Comparison of ENCODE assay signal across 23 cellular contexts in the genomic region with DNA sequence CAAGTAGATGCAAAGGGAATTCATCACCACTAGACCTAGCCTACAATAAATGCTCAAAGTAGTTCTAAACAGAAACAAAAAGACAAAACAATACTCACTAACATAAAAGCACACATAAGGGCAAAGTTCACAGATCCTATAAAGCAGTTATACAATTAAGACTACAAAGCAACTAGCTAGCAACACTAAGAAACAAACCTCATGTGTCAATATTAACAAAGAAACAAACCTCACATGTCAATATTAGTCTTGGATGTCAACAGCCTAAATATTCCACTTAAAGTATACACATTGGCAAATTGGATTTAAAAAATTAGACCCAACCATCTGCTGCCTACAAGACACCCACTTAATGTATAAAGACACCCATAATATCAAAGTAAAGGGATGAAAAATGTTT.
"Had no signal": no experiment of that assay in that cellular context is flagged by ENCODE, and none has a peak within 500 bp of the region (broad histone marks: within the 10 kb centered on the region; RNA-seq: fewer than 3 reads in every experiment).

No MANE protein-coding gene starts in this region.

- ATAC-seq: activated T-cell treated with anti-CD3 and anti-CD28 coated beads, Interleukin-2, amount 50 U/mL, for 72 hours; K562; PC-3; T-helper 17 cell had no signal

- H3K4me3 ChIP-seq: adrenal gland, breast epithelium, K562 had no signal

- H3K36me3 ChIP-seq: adrenal gland, breast epithelium had no signal

- DNase-seq: activated CD4-positive, alpha-beta memory T cell treated with anti-CD3 and anti-CD28 coated beads, Interleukin-2, amount 10 ng/mL, durations not matched to agents 7 days and 5 days; activated CD4-positive, alpha-beta T cell treated with anti-CD3 and anti-CD28 coated beads, Interleukin-2, amount 10 ng/mL, durations not matched to agents 7 days and 5 days; activated CD4-positive, CD25-positive, alpha-beta regulatory T cell; activated gamma-delta T cell treated with Interleukin-2 at 50 U/mL for 16 hours; activated naive CD4-positive, alpha-beta T cell treated with anti-CD3 and anti-CD28 coated beads, Interleukin-2, amount 50 U/mL, for 16 hours; activated naive CD8-positive, alpha-beta T cell treated with anti-CD3 and anti-CD28 coated beads, Interleukin-2, amount 10 ng/mL, durations not matched to agents 7 days and 5 days; activated T-cell treated with anti-CD3 and anti-CD28 coated beads, Interleukin-2, amount 50 U/mL, for 72 hours; adrenal gland; anterior cingulate cortex; caudate nucleus; Kasumi-1; NCI-H1048; NCI-H146; NCI-H187 treated with DMSO at 0.1 percent for 48 hours; NCI-H2081 treated with DMSO at 0.1 percent for 48 hours; NCI-H446; NCI-H774; PC-3; SHP77 treated with DMSO at 0.1 percent for 48 hours; T-helper 17 cell; T1000 had no signal

- H3K4me1 ChIP-seq: adrenal gland, breast epithelium had no signal

- H3K9me3 ChIP-seq: adrenal gland had no signal
